ENCODE assay signal across 1 cellular context in genomic region chr17:48751733-48752398, GRCh38.
A peak's percentile ranks its signal among the peaks of the same experiment; 100 is the strongest.
TF ChIP-seq lines count a peak whose summit lies in the region.

No MANE protein-coding gene starts in this region.

TF ChIP-seq in endothelial cell of umbilical vein, 7 proteins besides CTCF, POLR2A, EP300 and RAD21:
- peak; percentile 22 for TF ChIP-seq EZH2 (IDR thresholded peaks at IDR 0.05; ENCODE audit: borderline replicate concordance, low read depth, low read length, severe bottlenecking)
- no peak for TF ChIP-seq POLR2AphosphoS5 (IDR thresholded peaks at IDR 0.05; ENCODE audit: insufficient read depth, low read depth, low read length)
- TF ChIP-seq GATA2 (IDR thresholded peaks at IDR 0.05; ENCODE audit: insufficient read depth, insufficient read length, low read depth, low read length): no peak
- TF ChIP-seq MAX (IDR thresholded peaks at IDR 0.05; ENCODE audit: insufficient read depth, insufficient read length): no peak
- TF ChIP-seq FOS (IDR thresholded peaks at IDR 0.05; ENCODE audit: borderline replicate concordance, insufficient read depth, low read length): no peak
- no peak for TF ChIP-seq JUN (IDR thresholded peaks at IDR 0.05; ENCODE audit: borderline replicate concordance, insufficient read depth, insufficient read length, low read depth)
- no peak for TF ChIP-seq MYC (IDR thresholded peaks at IDR 0.05; ENCODE audit: low read depth, low read length)
